ENCODE assay signal across 24 cellular contexts in genomic region chr20:43981535-43981934, GRCh38.
"Had no signal": no experiment of that assay in that cellular context is flagged by ENCODE, and none has a peak within 500 bp of the region (broad histone marks: within the 10 kb centered on the region; RNA-seq: fewer than 3 reads in every experiment).

No MANE protein-coding gene starts in this region.

- H3K36me3 ChIP-seq: left ventricle myocardium inferior, prostate gland, transverse colon had no signal

- H3K4me3 ChIP-seq: body of pancreas, left ventricle myocardium inferior, prostate gland, transverse colon had no signal

- ATAC-seq: activated CD8-positive, alpha-beta T cell treated with anti-CD3 and anti-CD28 coated beads for 36 hours; activated T-cell treated with anti-CD3 and anti-CD28 coated beads, Interleukin-2, amount 50 U/mL, for 72 hours; body of pancreas; esophagus mucosa; right cardiac atrium; stimulated activated naive CD8-positive, alpha-beta T cell treated with anti-CD3 and anti-CD28 coated beads, Interleukin-15, Interleukin-2, amounts not matched to agents 100 U/mL and 50 U/mL, for 24 hours; WTC11 had no signal

- H3K4me3 Mint-ChIP-seq: activated CD8-positive, alpha-beta T cell treated with anti-CD3 and anti-CD28 coated beads for 36 hours; activated naive CD8-positive, alpha-beta T cell; activated T-cell treated with anti-CD3 and anti-CD28 coated beads, Interleukin-2, amount 50 U/mL, for 72 hours; memory B cell; nephron; WTC11 had no signal

- H3K36me3 Mint-ChIP-seq: activated naive CD8-positive, alpha-beta T cell; memory B cell; WTC11 had no signal

- H3K27ac ChIP-seq: body of pancreas, left ventricle myocardium inferior, prostate gland, transverse colon had no signal

- H3K4me1 ChIP-seq: body of pancreas, left ventricle myocardium inferior, prostate gland had no signal

- DNase-seq: activated CD4-positive, alpha-beta T cell treated with anti-CD3 and anti-CD28 coated beads for 48 hours; activated CD8-positive, alpha-beta memory T cell treated with anti-CD3 and anti-CD28 coated beads, Interleukin-2, amount 50 U/mL, for 48 hours; activated CD8-positive, alpha-beta T cell treated with anti-CD3 and anti-CD28 coated beads for 36 hours; activated gamma-delta T cell treated with Interleukin-2 at 50 U/mL for 16 hours; activated T-cell treated with anti-CD3 and anti-CD28 coated beads, Interleukin-2, amount 50 U/mL, for 72 hours; amniotic stem cell; body of pancreas; caudate nucleus; left ventricle myocardium inferior; right cardiac atrium; small intestine; stimulated activated CD4-positive, alpha-beta T cell treated with anti-CD3 and anti-CD28 coated beads, Interleukin-4, amount 100 ng/mL, for 4 hours; stimulated activated CD8-positive, alpha-beta memory T cell treated with anti-CD3 and anti-CD28 coated beads, Interleukin-4, amount 100 ng/mL, for 48 hours; stimulated activated naive CD8-positive, alpha-beta T cell treated with anti-CD3 and anti-CD28 coated beads, Interleukin-15, Interleukin-2, amounts not matched to agents 100 U/mL and 50 U/mL, for 24 hours; T-helper 1 cell; transverse colon had no signal

- H3K27ac Mint-ChIP-seq: activated CD8-positive, alpha-beta T cell treated with anti-CD3 and anti-CD28 coated beads for 36 hours; activated T-cell treated with anti-CD3 and anti-CD28 coated beads, Interleukin-2, amount 50 U/mL, for 72 hours; memory B cell; nephron; WTC11 had no signal

- H3K9me3 ChIP-seq: body of pancreas, left ventricle myocardium inferior, prostate gland, transverse colon had no signal

- FAIRE-seq: colon, keratinocyte, small intestine had no signal

- H3K27me3 ChIP-seq: transverse colon had no signal
